18 cellular contexts compared by ENCODE assay signal in the genomic region with DNA sequence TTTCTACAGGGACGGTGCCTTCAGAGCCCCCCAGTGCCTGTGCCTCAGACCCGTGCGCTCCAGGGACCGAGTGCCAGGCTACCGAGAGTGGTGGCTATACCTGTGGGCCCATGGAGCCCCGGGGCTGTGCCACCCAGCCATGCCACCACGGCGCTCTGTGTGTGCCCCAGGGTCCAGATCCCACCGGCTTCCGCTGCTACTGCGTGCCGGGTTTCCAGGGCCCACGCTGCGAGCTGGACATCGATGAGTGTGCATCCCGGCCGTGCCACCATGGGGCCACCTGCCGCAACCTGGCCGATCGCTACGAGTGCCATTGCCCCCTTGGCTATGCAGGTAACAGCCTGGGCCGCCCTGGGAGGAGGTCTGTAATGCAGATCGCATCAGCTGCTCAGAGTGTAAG. TPM values are rescaled to one million over a fixed set of nuclear protein-coding genes. Genes with fewer than 3 reads are reported as not detected.
DNase-seq lines count a peak whose midpoint lies in the region; ATAC-seq and TF ChIP-seq lines count a peak whose summit lies in the region.
"Had no signal": no experiment of that assay in that cellular context is flagged by ENCODE, and none has a peak within 500 bp of the region (broad histone marks: within the 10 kb centered on the region; RNA-seq: fewer than 3 reads in every experiment).

No MANE protein-coding gene starts in this region.

- H3K4me3 Mint-ChIP-seq in nephron progenitor cell (no peak overlapping the region), CD14-positive monocyte (no peak overlapping the region)
- H3K4me3 Mint-ChIP-seq: CD8-positive, alpha-beta T cell had no signal

- H3K36me3 ChIP-seq in H7 (replicated peaks; ENCODE audit: control insufficient read depth, insufficient read depth, low read length), result no peaks in the 10 kb centered on the region
- H3K36me3 ChIP-seq: BLaER1, HAP-1 had no signal

- H3K4me1 Mint-ChIP-seq in nephron progenitor cell (peaks cover 84% of the 10 kb centered on the region), CD14-positive monocyte (no peaks in the 10 kb centered on the region)

- no peak for TF ChIP-seq CTCF in nephron progenitor cell (IDR thresholded peaks at IDR 0.05)
- no peak for TF ChIP-seq CTCF in CD14-positive monocyte (IDR thresholded peaks at IDR 0.05)

- H3K4me3 ChIP-seq in H7 (ENCODE audit: insufficient read depth, low read depth, low read length), result no peak overlapping the region
- H3K4me3 ChIP-seq: BLaER1, HAP-1 had no signal

- H3K27ac Mint-ChIP-seq in nephron progenitor cell (peak overlapping the region; percentile 48), CD14-positive monocyte (no peak overlapping the region)
- H3K27ac Mint-ChIP-seq: CD8-positive, alpha-beta T cell had no signal

- ATAC-seq in HG02678 (IDR thresholded peaks at IDR 0.05; ENCODE audit: unreplicated experiment), result no peak
- ATAC-seq: CD8-positive, alpha-beta T cell had no signal

- DNase-seq in H7, result peak; percentile 44
- DNase-seq in nephron progenitor cell, result no peak
- no peak for DNase-seq in substantia nigra (lab: John Stamatoyannopoulos, UW)
- no peak for DNase-seq in CD14-positive monocyte (ENCODE audit: low spot score)
- DNase-seq in activated naive CD4-positive, alpha-beta T cell treated with Interleukin-2 at 50 U/mL for 16 hours, result no peak
- DNase-seq: 8988T; Calu3; CD8-positive, alpha-beta T cell; DMS79 treated with DMSO at 0.1 percent for 48 hours; GF-D8; IMR-90 had no signal

- H3K27me3 Mint-ChIP-seq in nephron progenitor cell (ENCODE audit: low read depth, poor library complexity), result no peaks in the 10 kb centered on the region
- H3K27me3 Mint-ChIP-seq in CD14-positive monocyte (ENCODE audit: low read depth in 3 of 3), result peaks cover 13 to 21% (median 21%) of the 10 kb centered on the region in 3 donors

- H3K27me3 ChIP-seq in H7 (ENCODE audit: control insufficient read depth, insufficient read depth, low read length) (no peaks in the 10 kb centered on the region), layer of hippocampus (ENCODE audit: control insufficient read depth, insufficient read depth, low read length) (no peaks in the 10 kb centered on the region)
- H3K27me3 ChIP-seq: BLaER1 had no signal

- peaks cover 10% of the 10 kb centered on the region for H3K36me3 Mint-ChIP-seq in nephron progenitor cell (ENCODE audit: low read depth)
- no peaks in the 10 kb centered on the region for H3K36me3 Mint-ChIP-seq in CD14-positive monocyte
- H3K36me3 Mint-ChIP-seq: CD8-positive, alpha-beta T cell had no signal

- intact Hi-C loops in CD14-positive monocyte (cut with micrococcal nuclease), result no loop called here

- H3K9me3 Mint-ChIP-seq in nephron progenitor cell, result no peaks in the 10 kb centered on the region
- H3K9me3 Mint-ChIP-seq in CD14-positive monocyte, result peaks cover 0 to 2% (median 0%) of the 10 kb centered on the region in 7 donors
- H3K9me3 Mint-ChIP-seq: CD8-positive, alpha-beta T cell had no signal

- peak overlapping the region; percentile 42 for H3K27ac ChIP-seq in layer of hippocampus (ENCODE audit: low read depth, low read length)
- peak overlapping the region; percentile 93 for H3K27ac ChIP-seq in substantia nigra (ENCODE audit: low read depth, low read length, poor library complexity, severe bottlenecking)
- H3K27ac ChIP-seq: BLaER1, HL-60 had no signal

RNA-seq across cellular contexts. Expression of a gene that starts 6.9 kb away (rescaled TPM):
- total RNA-seq in H7 (2014; rRNA removed; shearing (Covaris generic)), result 1.6 and 1.7 TPM in 2 replicates
- not detected for polyA plus RNA-seq in CD14-positive monocyte
- total RNA-seq: Calu3; CD8-positive, alpha-beta T cell; HT1080; IMR-90 had no signal
- polyA plus RNA-seq: AG04450, IMR-90 had no signal
